Comparison of ENCODE assay signal across 14 cellular contexts in the genomic region with DNA sequence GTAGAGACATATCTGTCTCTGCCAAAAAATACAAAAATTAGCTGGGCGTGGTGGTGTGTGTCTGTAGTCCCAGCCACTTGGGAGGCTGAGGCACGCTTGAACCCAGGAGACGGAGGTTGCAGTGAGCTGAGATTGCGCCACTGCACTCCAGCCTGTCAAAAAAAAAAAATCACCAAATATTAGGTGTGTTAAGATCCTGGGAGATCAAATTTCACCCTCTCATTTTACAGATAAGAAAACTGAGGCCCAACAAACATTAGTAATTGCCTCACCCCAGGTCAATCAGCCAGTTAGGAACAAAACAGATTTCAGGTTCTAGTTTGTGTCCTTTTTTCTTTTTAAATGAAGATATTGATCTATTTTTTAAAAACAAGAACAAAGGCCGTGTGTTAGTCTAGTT.
DNase-seq lines count a peak whose midpoint lies in the region; ATAC-seq, FAIRE-seq and TF ChIP-seq lines count a peak whose summit lies in the region.
"Had no signal": no experiment of that assay in that cellular context is flagged by ENCODE, and none has a peak within 500 bp of the region (broad histone marks: within the 10 kb centered on the region; RNA-seq: fewer than 3 reads in every experiment).

No MANE protein-coding gene starts in this region.

- CTCF ChIA-PET in A549 (lab: Yijun Ruan, JAX) = interaction anchor here (1.0 to 6.0 kb wide), 8 partner anchors 11 to 299 kb away, joined by 3 to 33 read pairs (median 4); no protein-coding TSS in a partner anchor

- H3K9me3 ChIP-seq in A549 (peaks cover 24% of the 10 kb centered on the region), DND-41 (ENCODE audit: insufficient read depth, low read length, severe bottlenecking) (no peaks in the 10 kb centered on the region), RWPE2 (ENCODE audit: severe bottlenecking) (no peaks in the 10 kb centered on the region), pancreas (no peaks in the 10 kb centered on the region), heart right ventricle (peaks cover 0 to 12% (median 5%) of the 10 kb centered on the region in 11 donors)

- peaks cover 98% of the 10 kb centered on the region for H3K79me2 ChIP-seq in DND-41 (ENCODE audit: insufficient read depth, low read length)

- ATAC-seq in A549 = no peak
- no peak for ATAC-seq in DND-41 (ENCODE audit: insufficient read depth, low read depth)
- ATAC-seq in RWPE2 (ENCODE audit: low read depth) = no peak
- ATAC-seq in pancreas = peak in 2 of 4 donors; percentile 12 to 14
- ATAC-seq in heart right ventricle = no peak

- TF ChIP-seq CTCF in A549 (IDR thresholded peaks at IDR 0.05) = no peak
- TF ChIP-seq CTCF in DND-41 (IDR thresholded peaks at IDR 0.05; ENCODE audit: borderline replicate concordance, extremely low read depth, low read length, poor library complexity, severe bottlenecking) = no peak
- TF ChIP-seq CTCF in RWPE2 (IDR thresholded peaks at IDR 0.05; ENCODE audit: poor library complexity, severe bottlenecking) = no peak
- TF ChIP-seq CTCF in pancreas (IDR thresholded peaks at IDR 0.05) = no peak
- no peak for TF ChIP-seq CTCF in heart right ventricle (IDR thresholded peaks at IDR 0.05)

- no peak for TF ChIP-seq EP300 in A549 (IDR thresholded peaks at IDR 0.05)

- FAIRE-seq in A549 (lab: Jason Lieb, UNC) (no peak), pancreas (lab: Jason Lieb, UNC) (no peak)
- FAIRE-seq: D721Med, H54 had no signal

- H3K4me2 ChIP-seq in A549 (peak overlapping the region; percentile 71), DND-41 (ENCODE audit: insufficient read depth, low read length) (no peak overlapping the region)

- WGBS in A549 (ENCODE audit: missing lambda C conversion rate) = 87% methylated on average over 5 of the region's 5 CpGs
- 72 to 78% methylated on average over 5 of the region's 5 CpGs for WGBS in pancreas, 2 donors
- 96 to 98% methylated on average over 5 of the region's 5 CpGs for WGBS in heart right ventricle, 2 donors

- H3K27ac ChIP-seq in A549 (peak overlapping the region; percentile 88 to 89), DND-41 (ENCODE audit: low read length) (peak overlapping the region; percentile 45; the same call in 1 of the 2 replicates), RWPE2 (ENCODE audit: poor library complexity, severe bottlenecking) (peak overlapping the region; percentile 97), pancreas (peak overlapping the region in 3 of 4 donors; percentile 2 to 59 (median 54)), heart right ventricle (no peak overlapping the region)
- H3K27ac ChIP-seq: GM23248 had no signal

- TF ChIP-seq RAD21 in A549 (conservative IDR thresholded peaks at IDR 0.05 in 1 of 2, IDR thresholded peaks at IDR 0.05 in 1 of 2) = no peak

- H3K9ac ChIP-seq in DND-41 (ENCODE audit: low read depth, low read length) = no peak overlapping the region
- H3K9ac ChIP-seq: GM23248 had no signal

- H3K4me3 ChIP-seq in A549 = no peak overlapping the region
- H3K4me3 ChIP-seq in DND-41 (ENCODE audit: low read depth in 1 of 2, low read length in 2 of 2) = no peak overlapping the region
- H3K4me3 ChIP-seq in RWPE2 (ENCODE audit: severe bottlenecking) = no peak overlapping the region
- no peak overlapping the region for H3K4me3 ChIP-seq in pancreas
- no peak overlapping the region for H3K4me3 ChIP-seq in heart right ventricle
- H3K4me3 ChIP-seq: GM23248 had no signal

- TF ChIP-seq POLR2A in A549 (IDR thresholded peaks at IDR 0.05; ENCODE audit: low read length) = no peak

- peaks cover 48% of the 10 kb centered on the region for H4K20me1 ChIP-seq in DND-41 (ENCODE audit: insufficient read depth, low read length)

- intact Hi-C loops in pancreas (cut with DNase I) (no loop called here), heart right ventricle (cut with DNase I) (loop anchor here in 1 of 10 donors (10.0 kb wide), 1 partner anchor 292 kb away; no protein-coding TSS in a partner anchor)

- POLR2A ChIA-PET in A549 (lab: Yijun Ruan, JAX) = interaction anchor here (0.8 kb wide), 1 partner anchor 117 kb away, joined by 3 read pairs; the partner anchor contains the start of gene MSI2

- H3K27me3 ChIP-seq in DND-41 (ENCODE audit: insufficient read depth, low read length, poor library complexity) = no peaks in the 10 kb centered on the region
- no peaks in the 10 kb centered on the region for H3K27me3 ChIP-seq in RWPE2 (ENCODE audit: insufficient read depth, poor library complexity, severe bottlenecking)
- H3K27me3 ChIP-seq in pancreas = peaks cover 0 to 9% (median 0%) of the 10 kb centered on the region in 4 donors
- H3K27me3 ChIP-seq in heart right ventricle = no peaks in the 10 kb centered on the region

- DNase-seq in A549 (ENCODE audit: low read depth in 1 of 2, low spot score in 1 of 2) = no peak
- DNase-seq in DND-41 = no peak
- no peak for DNase-seq in RWPE2 (ENCODE audit: low spot score)
- no peak for DNase-seq in pancreas
- no peak for DNase-seq in heart right ventricle
- DNase-seq in NCI-H187 treated with DMSO at 0.1 percent for 48 hours (lab: John Stamatoyannopoulos, UW) = no peak
- no peak for DNase-seq in hepatic stellate cell (ENCODE audit: low spot score)
- DNase-seq: C1 segment of cervical spinal cord; CD4-positive, alpha-beta memory T cell; DMS153; GF-D8; GM23248 had no signal

- no peak overlapping the region for H2AFZ ChIP-seq in DND-41 (ENCODE audit: low read depth, low read length)
- H2AFZ ChIP-seq: GM23248 had no signal

- peaks cover 80% of the 10 kb centered on the region for H3K4me1 ChIP-seq in A549
- H3K4me1 ChIP-seq in DND-41 (ENCODE audit: insufficient read depth, low read length) = peaks cover 11% of the 10 kb centered on the region
- H3K4me1 ChIP-seq in RWPE2 (ENCODE audit: insufficient read depth, poor library complexity, severe bottlenecking) = peaks cover 69% of the 10 kb centered on the region
- peaks cover 4 to 26% (median 6%) of the 10 kb centered on the region in 3 donors for H3K4me1 ChIP-seq in pancreas
- H3K4me1 ChIP-seq in heart right ventricle = peaks cover 0 to 42% (median 21%) of the 10 kb centered on the region in 9 donors

- H3K36me3 ChIP-seq in DND-41 (ENCODE audit: insufficient read depth, low read length) = peaks cover 73% of the 10 kb centered on the region
- H3K36me3 ChIP-seq in RWPE2 (ENCODE audit: low read depth) = no peaks in the 10 kb centered on the region
- no peaks in the 10 kb centered on the region for H3K36me3 ChIP-seq in pancreas
- no peaks in the 10 kb centered on the region for H3K36me3 ChIP-seq in heart right ventricle

TF ChIP-seq in A549, 52 proteins besides CTCF, POLR2A, EP300 and RAD21:
- TF ChIP-seq RCOR1 (IDR thresholded peaks at IDR 0.05; ENCODE audit: low read depth, low read length) = no peak
- no peak for TF ChIP-seq RNF2 (IDR thresholded peaks at IDR 0.05; ENCODE audit: borderline replicate concordance, low read depth)
- TF ChIP-seq, protein P1, sequence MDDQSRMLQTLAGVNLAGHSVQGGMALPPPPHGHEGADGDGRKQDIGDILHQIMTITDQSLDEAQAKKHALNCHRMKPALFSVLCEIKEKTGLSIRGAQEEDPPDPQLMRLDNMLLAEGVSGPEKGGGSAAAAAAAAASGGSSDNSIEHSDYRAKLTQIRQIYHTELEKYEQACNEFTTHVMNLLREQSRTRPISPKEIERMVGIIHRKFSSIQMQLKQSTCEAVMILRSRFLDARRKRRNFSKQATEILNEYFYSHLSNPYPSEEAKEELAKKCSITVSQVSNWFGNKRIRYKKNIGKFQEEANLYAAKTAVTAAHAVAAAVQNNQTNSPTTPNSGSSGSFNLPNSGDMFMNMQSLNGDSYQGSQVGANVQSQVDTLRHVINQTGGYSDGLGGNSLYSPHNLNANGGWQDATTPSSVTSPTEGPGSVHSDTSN (IDR thresholded peaks at IDR 0.05) = no peak
- no peak for TF ChIP-seq CHD2 (IDR thresholded peaks at IDR 0.05; ENCODE audit: low read length, partially characterized antibody)
- TF ChIP-seq NFE2L2 (conservative IDR thresholded peaks at IDR 0.05; ENCODE audit: low read length) = no peak
- 0 out of 4 replicates have a peak, but pooled peaks of 1 of the 2 experiments have one; percentile 25 for TF ChIP-seq CEBPB (IDR thresholded peaks at IDR 0.05)

Comparison
In these comparisons a context has a peak if more than half of its experiments do, and no peak if none do; other contexts are left out.
1. H3K27ac ChIP-seq: peak in A549 (2 of 2), DND-41 (single experiment), RWPE2 (single experiment) and pancreas (3 of 4); none in heart right ventricle (0 of 10).